In genomic region chr12:123384994-123385376, GRCh38 we compare ENCODE assay signal across 8 cellular contexts. TPM values are rescaled to one million over a fixed set of nuclear protein-coding genes. Genes with fewer than 3 reads are reported as not detected.
DNase-seq lines count a peak whose midpoint lies in the region; ATAC-seq and TF ChIP-seq lines count a peak whose summit lies in the region.

No MANE protein-coding gene starts in this region.

- no peaks in the 10 kb centered on the region for H3K9me3 Mint-ChIP-seq in CD4-positive, CD25-positive, alpha-beta regulatory T cell
- no peaks in the 10 kb centered on the region for H3K9me3 Mint-ChIP-seq in dendritic cell treated with granulocyte-macrophage colony-stimulating factor and Interleukin-4, amounts not matched to agents 40 ng/mL and 50 ng/mL, for 4 days
- H3K9me3 Mint-ChIP-seq in nephron = no peaks in the 10 kb centered on the region

- H3K36me3 Mint-ChIP-seq in CD4-positive, CD25-positive, alpha-beta regulatory T cell = no peaks in the 10 kb centered on the region
- peaks cover 5% of the 10 kb centered on the region for H3K36me3 Mint-ChIP-seq in dendritic cell treated with granulocyte-macrophage colony-stimulating factor and Interleukin-4, amounts not matched to agents 40 ng/mL and 50 ng/mL, for 4 days (ENCODE audit: low read depth)
- H3K36me3 Mint-ChIP-seq in nephron (ENCODE audit: low read depth) = no peaks in the 10 kb centered on the region

- no peak for DNase-seq in CD4-positive, CD25-positive, alpha-beta regulatory T cell
- DNase-seq in LHCN-M2 (ENCODE audit: low read depth) (peak; percentile 61), NCI-H82 treated with DMSO at 0.1 percent for 48 hours (lab: John Stamatoyannopoulos, UW; ENCODE audit: unreplicated experiment) (no peak), T1000 (lab: John Stamatoyannopoulos, UW) (no peak)
- no peak for DNase-seq in activated CD4-positive, CD25-positive, alpha-beta regulatory T cell (lab: John Stamatoyannopoulos, UW)

- no peak for ATAC-seq in CD4-positive, CD25-positive, alpha-beta regulatory T cell (ENCODE audit: low read depth in 2 of 2)
- ATAC-seq in GM21423 (IDR thresholded peaks at IDR 0.05; ENCODE audit: unreplicated experiment) = no peak

- peak overlapping the region; percentile 22 to 99 (median 92) for H3K4me3 Mint-ChIP-seq in CD4-positive, CD25-positive, alpha-beta regulatory T cell
- peak overlapping the region; percentile 88 for H3K4me3 Mint-ChIP-seq in dendritic cell treated with granulocyte-macrophage colony-stimulating factor and Interleukin-4, amounts not matched to agents 40 ng/mL and 50 ng/mL, for 4 days
- peak overlapping the region; percentile 89 to 96 (median 95) for H3K4me3 Mint-ChIP-seq in nephron

- no peaks in the 10 kb centered on the region for H3K27me3 Mint-ChIP-seq in CD4-positive, CD25-positive, alpha-beta regulatory T cell
- H3K27me3 Mint-ChIP-seq in dendritic cell treated with granulocyte-macrophage colony-stimulating factor and Interleukin-4, amounts not matched to agents 40 ng/mL and 50 ng/mL, for 4 days = no peaks in the 10 kb centered on the region
- H3K27me3 Mint-ChIP-seq in nephron (ENCODE audit: low read depth) = no peaks in the 10 kb centered on the region

- peak overlapping the region; percentile 58 for H3K4me3 ChIP-seq in CD4-positive, CD25-positive, alpha-beta regulatory T cell (ENCODE audit: low read depth, low read length)

- no peaks in the 10 kb centered on the region for H3K9me3 ChIP-seq in CD4-positive, CD25-positive, alpha-beta regulatory T cell (ENCODE audit: control insufficient read depth in 2 of 2, low read length in 2 of 2)

- peaks cover 33% of the 10 kb centered on the region for H3K4me1 ChIP-seq in CD4-positive, CD25-positive, alpha-beta regulatory T cell (ENCODE audit: control insufficient read depth, insufficient read depth, low read length, poor library complexity, severe bottlenecking)

- no peak overlapping the region for H3K27ac Mint-ChIP-seq in CD4-positive, CD25-positive, alpha-beta regulatory T cell
- H3K27ac Mint-ChIP-seq in dendritic cell treated with granulocyte-macrophage colony-stimulating factor and Interleukin-4, amounts not matched to agents 40 ng/mL and 50 ng/mL, for 4 days = peak overlapping the region; percentile 86
- H3K27ac Mint-ChIP-seq in nephron = no peak overlapping the region

- H3K27ac ChIP-seq in CD4-positive, CD25-positive, alpha-beta regulatory T cell (ENCODE audit: insufficient read depth, low read length, poor library complexity, severe bottlenecking) = no peak overlapping the region

- peaks cover 6 to 31% (median 16%) of the 10 kb centered on the region in 4 donors for H3K4me1 Mint-ChIP-seq in CD4-positive, CD25-positive, alpha-beta regulatory T cell
- H3K4me1 Mint-ChIP-seq in dendritic cell treated with granulocyte-macrophage colony-stimulating factor and Interleukin-4, amounts not matched to agents 40 ng/mL and 50 ng/mL, for 4 days (ENCODE audit: low read depth) = peaks cover 32% of the 10 kb centered on the region
- peaks cover 17% of the 10 kb centered on the region for H3K4me1 Mint-ChIP-seq in nephron

- no peaks in the 10 kb centered on the region for H3K27me3 ChIP-seq in CD4-positive, CD25-positive, alpha-beta regulatory T cell (ENCODE audit: control insufficient read depth, insufficient read depth, low read length)

- no peaks in the 10 kb centered on the region for H3K36me3 ChIP-seq in CD4-positive, CD25-positive, alpha-beta regulatory T cell (ENCODE audit: control insufficient read depth, insufficient read depth, low read length)

- TF ChIP-seq CTCF in nephron (IDR thresholded peaks at IDR 0.05; ENCODE audit: unreplicated experiment in 3 of 3) = no peak

- intact Hi-C loops in dendritic cell treated with granulocyte-macrophage colony-stimulating factor and Interleukin-4, amounts not matched to agents 40 ng/mL and 50 ng/mL, for 4 days (cut with micrococcal nuclease) = loop anchor here (5.0 kb wide), 1 partner anchor 197 kb away; the partner anchor contains the start of gene TMED2

RNA-seq across cellular contexts. Expression of gene KMT5A, which starts 1.1 kb away (rescaled TPM):
- total RNA-seq in CD4-positive, CD25-positive, alpha-beta regulatory T cell = 34.9 TPM
- 1 to 10 TPM; 1.2 to 4.6 (median 1.7) TPM for polyA plus RNA-seq in CD4-positive, CD25-positive, alpha-beta regulatory T cell
- 51.9 and 62.7 TPM in 2 replicates for total RNA-seq in LHCN-M2 (2014; rRNA removed)
- polyA plus RNA-seq in LHCN-M2 (2012) = 30.5 TPM

RNA-seq across cellular contexts. Expression of gene SBNO1, which starts 20.3 kb away (rescaled TPM):
- total RNA-seq in CD4-positive, CD25-positive, alpha-beta regulatory T cell = 36.4 TPM
- 10 to 100 TPM; 27.8 to 34.5 (median 29.6) TPM for polyA plus RNA-seq in CD4-positive, CD25-positive, alpha-beta regulatory T cell
- total RNA-seq in LHCN-M2 (2014; rRNA removed) = 29.7 and 32.1 TPM in 2 replicates
- 9.3 TPM for polyA plus RNA-seq in LHCN-M2 (2012)

RNA-seq across cellular contexts. Expression of gene RILPL2, which starts 51.5 kb away (rescaled TPM):
- 14.7 TPM for total RNA-seq in CD4-positive, CD25-positive, alpha-beta regulatory T cell
- 10 to 100 TPM; 10.2 to 15.5 (median 10.9) TPM for polyA plus RNA-seq in CD4-positive, CD25-positive, alpha-beta regulatory T cell
- total RNA-seq in LHCN-M2 (2014; rRNA removed) = 3.3 and 3.5 TPM in 2 replicates
- polyA plus RNA-seq in LHCN-M2 (2012) = 4.0 TPM
